1 cellular context compared by ENCODE assay signal in the genomic region with DNA sequence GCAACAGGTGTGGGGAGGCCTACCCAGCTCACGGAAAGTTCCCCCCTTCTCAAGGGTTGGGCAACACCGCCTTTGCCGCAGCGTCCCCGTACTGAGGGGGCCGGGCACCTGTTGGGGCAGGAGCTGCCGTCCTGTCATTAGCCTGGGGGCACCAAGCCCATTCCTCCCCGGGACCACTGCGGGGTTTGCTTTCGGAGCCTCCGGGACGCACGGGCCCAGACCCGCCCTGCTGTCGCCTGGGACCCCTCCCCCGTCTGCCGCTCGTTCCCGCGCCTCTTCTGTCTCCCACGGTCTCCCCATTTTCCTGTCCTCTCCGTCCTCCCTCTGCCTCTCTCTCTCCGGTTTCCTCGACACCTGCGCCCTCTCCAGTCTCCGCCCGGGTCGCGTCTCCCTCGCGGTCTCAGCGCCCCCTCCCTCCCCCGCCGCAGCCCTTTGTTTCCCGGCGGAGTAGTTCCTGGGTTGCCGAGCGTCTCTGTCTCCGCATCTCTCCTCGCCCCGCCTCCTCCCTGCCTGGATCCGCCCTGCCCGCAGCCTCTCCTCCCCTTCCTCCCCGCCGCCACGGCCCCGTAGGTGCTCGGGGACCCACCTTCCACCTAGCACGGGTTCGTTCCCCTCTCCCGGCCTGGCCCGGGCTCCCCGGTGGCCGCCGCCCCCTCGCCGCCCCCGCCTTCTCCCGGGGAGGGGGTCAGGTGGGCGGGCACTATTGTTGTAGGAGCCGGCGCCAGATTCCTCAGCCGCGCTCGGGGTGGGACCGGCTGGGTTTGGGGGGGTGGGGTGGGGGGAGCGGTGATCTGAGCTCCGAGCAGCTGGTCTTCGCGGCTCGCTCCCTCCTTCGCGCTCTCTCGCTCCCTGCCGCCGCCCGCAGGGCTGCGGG.
TF ChIP-seq lines count a peak whose summit lies in the region.

A gene (plus strand): TSS at position 540 of the 874 bp plus-strand sequence. CDS start 434 bp downstream, outside the sequence.

TF ChIP-seq in HEK293, 187 proteins besides CTCF, POLR2A, EP300 and RAD21 (continued from another document and continues in another):
- TF ChIP-seq, protein P1, sequence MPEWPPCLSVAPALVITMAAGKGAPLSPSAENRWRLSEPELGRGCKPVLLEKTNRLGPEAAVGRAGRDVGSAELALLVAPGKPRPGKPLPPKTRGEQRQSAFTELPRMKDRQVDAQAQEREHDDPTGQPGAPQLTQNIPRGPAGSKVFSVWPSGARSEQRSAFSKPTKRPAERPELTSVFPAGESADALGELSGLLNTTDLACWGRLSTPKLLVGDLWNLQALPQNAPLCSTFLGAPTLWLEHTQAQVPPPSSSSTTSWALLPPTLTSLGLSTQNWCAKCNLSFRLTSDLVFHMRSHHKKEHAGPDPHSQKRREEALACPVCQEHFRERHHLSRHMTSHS (tag by site-specific recombination; IDR thresholded peaks at IDR 0.05): no peak
- TF ChIP-seq ZNF621 (tag by site-specific recombination; IDR thresholded peaks at IDR 0.05) (no peak), ZNF514 (tag by site-specific recombination; IDR thresholded peaks at IDR 0.05) (no peak), ZNF48 (tag by site-specific recombination; IDR thresholded peaks at IDR 0.05) (no peak), ZNF610 (tag by site-specific recombination; IDR thresholded peaks at IDR 0.05; ENCODE audit: borderline replicate concordance) (peak; percentile 89; the same call in 1 of the 2 replicates), ZNF16 (tag by site-specific recombination; IDR thresholded peaks at IDR 0.05; ENCODE audit: low read depth) (no peak), ZNF624 (tag by site-specific recombination; IDR thresholded peaks at IDR 0.05) (no peak), MYNN (tag by site-specific recombination; IDR thresholded peaks at IDR 0.05; ENCODE audit: borderline replicate concordance) (no peak; the same call in 1 of the 2 replicates), ZNF350 (tag by site-specific recombination; IDR thresholded peaks at IDR 0.05) (no peak), ZNF701 (tag by site-specific recombination; IDR thresholded peaks at IDR 0.05) (peak; percentile 92), GLIS2 (tag by site-specific recombination; IDR thresholded peaks at IDR 0.05) (peak; percentile 80), ZNF555 (tag by site-specific recombination; conservative IDR thresholded peaks at IDR 0.05) (no peak), ZNF501 (tag by site-specific recombination; IDR thresholded peaks at IDR 0.05) (peak; percentile 50), EGR2 (tag by site-specific recombination; IDR thresholded peaks at IDR 0.05; ENCODE audit: low read depth) (peak; percentile 95), ZNF138 (tag by site-specific recombination; IDR thresholded peaks at IDR 0.05; ENCODE audit: borderline replicate concordance) (no peak), ZNF548 (tag by site-specific recombination; IDR thresholded peaks at IDR 0.05) (no peak), ZNF623 (tag by site-specific recombination; IDR thresholded peaks at IDR 0.05) (no peak), ZNF600 (tag by site-specific recombination; IDR thresholded peaks at IDR 0.05) (peak; percentile 20; the same call in 1 of the 2 replicates), ZNF174 (tag by site-specific recombination; IDR thresholded peaks at IDR 0.05) (no peak), KLF9 (tag by site-specific recombination; IDR thresholded peaks at IDR 0.05; ENCODE audit: low read depth) (peak; percentile 92), ZNF596 (tag by site-specific recombination; IDR thresholded peaks at IDR 0.05) (no peak), TCF7L2 (IDR thresholded peaks at IDR 0.05; ENCODE audit: borderline replicate concordance, low read depth, low read length) (no peak), ZBTB48 (tag by site-specific recombination; IDR thresholded peaks at IDR 0.05) (0 out of 2 replicates have a peak, but pooled peaks have one; percentile 30), ZNF341 (tag by site-specific recombination; IDR thresholded peaks at IDR 0.05; ENCODE audit: low read depth) (peak; percentile 64), SCRT2 (tag by site-specific recombination; IDR thresholded peaks at IDR 0.05) (peak; percentile 99), ZBTB20 (tag by site-specific recombination; IDR thresholded peaks at IDR 0.05) (peak; percentile 96)
- TF ChIP-seq, protein P2, sequence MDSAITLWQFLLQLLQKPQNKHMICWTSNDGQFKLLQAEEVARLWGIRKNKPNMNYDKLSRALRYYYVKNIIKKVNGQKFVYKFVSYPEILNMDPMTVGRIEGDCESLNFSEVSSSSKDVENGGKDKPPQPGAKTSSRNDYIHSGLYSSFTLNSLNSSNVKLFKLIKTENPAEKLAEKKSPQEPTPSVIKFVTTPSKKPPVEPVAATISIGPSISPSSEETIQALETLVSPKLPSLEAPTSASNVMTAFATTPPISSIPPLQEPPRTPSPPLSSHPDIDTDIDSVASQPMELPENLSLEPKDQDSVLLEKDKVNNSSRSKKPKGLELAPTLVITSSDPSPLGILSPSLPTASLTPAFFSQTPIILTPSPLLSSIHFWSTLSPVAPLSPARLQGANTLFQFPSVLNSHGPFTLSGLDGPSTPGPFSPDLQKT (IDR thresholded peaks at IDR 0.05; ENCODE audit: borderline replicate concordance, low read depth, low read length): no peak
- TF ChIP-seq, protein P3, sequence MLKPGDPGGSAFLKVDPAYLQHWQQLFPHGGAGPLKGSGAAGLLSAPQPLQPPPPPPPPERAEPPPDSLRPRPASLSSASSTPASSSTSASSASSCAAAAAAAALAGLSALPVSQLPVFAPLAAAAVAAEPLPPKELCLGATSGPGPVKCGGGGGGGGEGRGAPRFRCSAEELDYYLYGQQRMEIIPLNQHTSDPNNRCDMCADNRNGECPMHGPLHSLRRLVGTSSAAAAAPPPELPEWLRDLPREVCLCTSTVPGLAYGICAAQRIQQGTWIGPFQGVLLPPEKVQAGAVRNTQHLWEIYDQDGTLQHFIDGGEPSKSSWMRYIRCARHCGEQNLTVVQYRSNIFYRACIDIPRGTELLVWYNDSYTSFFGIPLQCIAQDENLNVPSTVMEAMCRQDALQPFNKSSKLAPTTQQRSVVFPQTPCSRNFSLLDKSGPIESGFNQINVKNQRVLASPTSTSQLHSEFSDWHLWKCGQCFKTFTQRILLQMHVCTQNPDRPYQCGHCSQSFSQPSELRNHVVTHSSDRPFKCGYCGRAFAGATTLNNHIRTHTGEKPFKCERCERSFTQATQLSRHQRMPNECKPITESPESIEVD (tag by site-specific recombination; IDR thresholded peaks at IDR 0.05): no peak
- TF ChIP-seq, protein P4, sequence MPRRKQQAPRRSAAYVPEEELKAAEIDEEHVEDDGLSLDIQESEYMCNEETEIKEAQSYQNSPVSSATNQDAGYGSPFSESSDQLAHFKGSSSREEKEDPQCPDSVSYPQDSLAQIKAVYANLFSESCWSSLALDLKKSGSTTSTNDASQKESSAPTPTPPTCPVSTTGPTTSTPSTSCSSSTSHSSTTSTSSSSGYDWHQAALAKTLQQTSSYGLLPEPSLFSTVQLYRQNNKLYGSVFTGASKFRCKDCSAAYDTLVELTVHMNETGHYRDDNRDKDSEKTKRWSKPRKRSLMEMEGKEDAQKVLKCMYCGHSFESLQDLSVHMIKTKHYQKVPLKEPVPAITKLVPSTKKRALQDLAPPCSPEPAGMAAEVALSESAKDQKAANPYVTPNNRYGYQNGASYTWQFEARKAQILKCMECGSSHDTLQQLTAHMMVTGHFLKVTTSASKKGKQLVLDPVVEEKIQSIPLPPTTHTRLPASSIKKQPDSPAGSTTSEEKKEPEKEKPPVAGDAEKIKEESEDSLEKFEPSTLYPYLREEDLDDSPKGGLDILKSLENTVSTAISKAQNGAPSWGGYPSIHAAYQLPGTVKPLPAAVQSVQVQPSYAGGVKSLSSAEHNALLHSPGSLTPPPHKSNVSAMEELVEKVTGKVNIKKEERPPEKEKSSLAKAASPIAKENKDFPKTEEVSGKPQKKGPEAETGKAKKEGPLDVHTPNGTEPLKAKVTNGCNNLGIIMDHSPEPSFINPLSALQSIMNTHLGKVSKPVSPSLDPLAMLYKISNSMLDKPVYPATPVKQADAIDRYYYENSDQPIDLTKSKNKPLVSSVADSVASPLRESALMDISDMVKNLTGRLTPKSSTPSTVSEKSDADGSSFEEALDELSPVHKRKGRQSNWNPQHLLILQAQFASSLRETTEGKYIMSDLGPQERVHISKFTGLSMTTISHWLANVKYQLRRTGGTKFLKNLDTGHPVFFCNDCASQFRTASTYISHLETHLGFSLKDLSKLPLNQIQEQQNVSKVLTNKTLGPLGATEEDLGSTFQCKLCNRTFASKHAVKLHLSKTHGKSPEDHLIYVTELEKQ (tag by site-specific recombination; IDR thresholded peaks at IDR 0.05; ENCODE audit: borderline replicate concordance): no peak
- TF ChIP-seq, protein P5, sequence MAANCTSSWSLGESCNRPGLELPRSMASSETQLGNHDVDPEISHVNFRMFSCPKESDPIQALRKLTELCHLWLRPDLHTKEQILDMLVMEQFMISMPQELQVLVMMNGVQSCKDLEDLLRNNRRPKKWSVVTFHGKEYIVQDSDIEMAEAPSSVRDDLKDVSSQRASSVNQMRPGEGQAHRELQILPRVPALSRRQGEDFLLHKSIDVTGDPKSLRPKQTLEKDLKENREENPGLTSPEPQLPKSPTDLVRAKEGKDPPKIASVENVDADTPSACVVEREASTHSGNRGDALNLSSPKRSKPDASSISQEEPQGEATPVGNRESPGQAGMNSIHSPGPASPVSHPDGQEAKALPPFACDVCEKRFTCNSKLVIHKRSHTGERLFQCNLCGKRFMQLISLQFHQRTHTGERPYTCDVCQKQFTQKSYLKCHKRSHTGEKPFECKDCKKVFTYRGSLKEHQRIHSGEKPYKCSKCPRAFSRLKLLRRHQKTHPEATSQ (tag by site-specific recombination; IDR thresholded peaks at IDR 0.05): no peak
- TF ChIP-seq, protein P6, sequence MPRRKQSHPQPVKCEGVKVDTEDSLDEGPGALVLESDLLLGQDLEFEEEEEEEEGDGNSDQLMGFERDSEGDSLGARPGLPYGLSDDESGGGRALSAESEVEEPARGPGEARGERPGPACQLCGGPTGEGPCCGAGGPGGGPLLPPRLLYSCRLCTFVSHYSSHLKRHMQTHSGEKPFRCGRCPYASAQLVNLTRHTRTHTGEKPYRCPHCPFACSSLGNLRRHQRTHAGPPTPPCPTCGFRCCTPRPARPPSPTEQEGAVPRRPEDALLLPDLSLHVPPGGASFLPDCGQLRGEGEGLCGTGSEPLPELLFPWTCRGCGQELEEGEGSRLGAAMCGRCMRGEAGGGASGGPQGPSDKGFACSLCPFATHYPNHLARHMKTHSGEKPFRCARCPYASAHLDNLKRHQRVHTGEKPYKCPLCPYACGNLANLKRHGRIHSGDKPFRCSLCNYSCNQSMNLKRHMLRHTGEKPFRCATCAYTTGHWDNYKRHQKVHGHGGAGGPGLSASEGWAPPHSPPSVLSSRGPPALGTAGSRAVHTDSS (tag by site-specific recombination; IDR thresholded peaks at IDR 0.05): no peak
- TF ChIP-seq, protein P7, sequence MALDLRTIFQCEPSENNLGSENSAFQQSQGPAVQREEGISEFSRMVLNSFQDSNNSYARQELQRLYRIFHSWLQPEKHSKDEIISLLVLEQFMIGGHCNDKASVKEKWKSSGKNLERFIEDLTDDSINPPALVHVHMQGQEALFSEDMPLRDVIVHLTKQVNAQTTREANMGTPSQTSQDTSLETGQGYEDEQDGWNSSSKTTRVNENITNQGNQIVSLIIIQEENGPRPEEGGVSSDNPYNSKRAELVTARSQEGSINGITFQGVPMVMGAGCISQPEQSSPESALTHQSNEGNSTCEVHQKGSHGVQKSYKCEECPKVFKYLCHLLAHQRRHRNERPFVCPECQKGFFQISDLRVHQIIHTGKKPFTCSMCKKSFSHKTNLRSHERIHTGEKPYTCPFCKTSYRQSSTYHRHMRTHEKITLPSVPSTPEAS (tag by site-specific recombination; IDR thresholded peaks at IDR 0.05): no peak
- TF ChIP-seq, protein P8, sequence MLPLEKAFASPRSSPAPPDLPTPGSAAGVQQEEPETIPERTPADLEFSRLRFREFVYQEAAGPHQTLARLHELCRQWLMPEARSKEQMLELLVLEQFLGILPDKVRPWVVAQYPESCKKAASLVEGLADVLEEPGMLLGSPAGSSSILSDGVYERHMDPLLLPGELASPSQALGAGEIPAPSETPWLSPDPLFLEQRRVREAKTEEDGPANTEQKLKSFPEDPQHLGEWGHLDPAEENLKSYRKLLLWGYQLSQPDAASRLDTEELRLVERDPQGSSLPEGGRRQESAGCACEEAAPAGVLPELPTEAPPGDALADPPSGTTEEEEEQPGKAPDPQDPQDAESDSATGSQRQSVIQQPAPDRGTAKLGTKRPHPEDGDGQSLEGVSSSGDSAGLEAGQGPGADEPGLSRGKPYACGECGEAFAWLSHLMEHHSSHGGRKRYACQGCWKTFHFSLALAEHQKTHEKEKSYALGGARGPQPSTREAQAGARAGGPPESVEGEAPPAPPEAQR (tag by site-specific recombination; IDR thresholded peaks at IDR 0.05): no peak
- TF ChIP-seq, protein P9, sequence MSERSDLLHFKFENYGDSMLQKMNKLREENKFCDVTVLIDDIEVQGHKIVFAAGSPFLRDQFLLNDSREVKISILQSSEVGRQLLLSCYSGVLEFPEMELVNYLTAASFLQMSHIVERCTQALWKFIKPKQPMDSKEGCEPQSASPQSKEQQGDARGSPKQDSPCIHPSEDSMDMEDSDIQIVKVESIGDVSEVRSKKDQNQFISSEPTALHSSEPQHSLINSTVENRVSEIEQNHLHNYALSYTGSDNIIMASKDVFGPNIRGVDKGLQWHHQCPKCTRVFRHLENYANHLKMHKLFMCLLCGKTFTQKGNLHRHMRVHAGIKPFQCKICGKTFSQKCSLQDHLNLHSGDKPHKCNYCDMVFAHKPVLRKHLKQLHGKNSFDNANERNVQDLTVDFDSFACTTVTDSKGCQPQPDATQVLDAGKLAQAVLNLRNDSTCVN (tag by site-specific recombination; optimal IDR thresholded peaks at IDR 0.05): peak; percentile 78
- TF ChIP-seq, protein P10, sequence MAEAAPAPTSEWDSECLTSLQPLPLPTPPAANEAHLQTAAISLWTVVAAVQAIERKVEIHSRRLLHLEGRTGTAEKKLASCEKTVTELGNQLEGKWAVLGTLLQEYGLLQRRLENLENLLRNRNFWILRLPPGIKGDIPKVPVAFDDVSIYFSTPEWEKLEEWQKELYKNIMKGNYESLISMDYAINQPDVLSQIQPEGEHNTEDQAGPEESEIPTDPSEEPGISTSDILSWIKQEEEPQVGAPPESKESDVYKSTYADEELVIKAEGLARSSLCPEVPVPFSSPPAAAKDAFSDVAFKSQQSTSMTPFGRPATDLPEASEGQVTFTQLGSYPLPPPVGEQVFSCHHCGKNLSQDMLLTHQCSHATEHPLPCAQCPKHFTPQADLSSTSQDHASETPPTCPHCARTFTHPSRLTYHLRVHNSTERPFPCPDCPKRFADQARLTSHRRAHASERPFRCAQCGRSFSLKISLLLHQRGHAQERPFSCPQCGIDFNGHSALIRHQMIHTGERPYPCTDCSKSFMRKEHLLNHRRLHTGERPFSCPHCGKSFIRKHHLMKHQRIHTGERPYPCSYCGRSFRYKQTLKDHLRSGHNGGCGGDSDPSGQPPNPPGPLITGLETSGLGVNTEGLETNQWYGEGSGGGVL (tag by site-specific recombination; IDR thresholded peaks at IDR 0.05): peak; percentile 97
